22 cellular contexts compared by ENCODE assay signal in the genomic region with DNA sequence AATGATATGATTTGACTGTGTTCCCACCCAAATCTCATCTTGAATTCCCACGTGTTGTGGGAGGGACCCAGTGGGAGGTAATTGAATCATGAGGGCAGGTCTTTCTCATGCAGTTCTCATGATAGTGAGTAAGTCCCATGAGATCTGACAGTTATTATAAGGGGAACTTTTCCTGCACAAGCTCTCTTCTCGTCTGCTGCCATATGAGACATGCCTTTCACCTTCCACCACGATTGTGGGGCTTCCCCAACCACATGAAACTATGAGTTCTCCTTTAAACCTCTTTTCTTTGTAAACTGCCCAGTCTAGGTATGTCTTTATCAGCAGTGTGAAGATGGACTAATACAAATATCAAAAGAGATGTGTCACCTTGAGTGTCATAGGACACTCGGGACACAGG.
DNase-seq lines count a peak whose midpoint lies in the region; ATAC-seq and FAIRE-seq lines count a peak whose summit lies in the region.
"Had no signal": no experiment of that assay in that cellular context is flagged by ENCODE, and none has a peak within 500 bp of the region (broad histone marks: within the 10 kb centered on the region; RNA-seq: fewer than 3 reads in every experiment).

No MANE protein-coding gene starts in this region.

- no peaks in the 10 kb centered on the region for H3K4me1 ChIP-seq in SJCRH30
- H3K4me1 ChIP-seq: colonic mucosa had no signal

- peaks cover 20% of the 10 kb centered on the region for H3K27me3 Mint-ChIP-seq in stimulated activated naive CD8-positive, alpha-beta T cell treated with anti-CD3 and anti-CD28 coated beads, Interleukin-15, amount 100 ng/mL, for 72 hours

- peak in 1 of 2 donors; percentile 18 for DNase-seq in stimulated activated naive CD8-positive, alpha-beta T cell treated with anti-CD3 and anti-CD28 coated beads, Interleukin-15, amount 100 ng/mL, for 72 hours
- no peak for DNase-seq in stimulated activated naive CD8-positive, alpha-beta T cell treated with anti-CD3 and anti-CD28 coated beads, Interleukin-15, Interleukin-2, amounts not matched to agents 100 U/mL and 50 U/mL, for 24 hours
- no peak for DNase-seq in activated CD4-positive, alpha-beta T cell treated with anti-CD3 and anti-CD28 coated beads for 1 hour
- DNase-seq in ecto neural progenitor cell (ENCODE audit: low spot score): no peak
- no peak for DNase-seq in SJCRH30
- no peak for DNase-seq in RCC 7860 (ENCODE audit: low spot score)
- DNase-seq: activated naive CD4-positive, alpha-beta T cell; CD4-positive, alpha-beta memory T cell; colonic mucosa; DMS53; foreskin fibroblast; H9; KBM-7; left cardiac atrium; NCI-H2029 treated with DMSO at 0.1 percent for 48 hours; NCI-H524 treated with DMSO at 0.1 percent for 48 hours; SHP77 treated with DMSO at 0.1 percent for 48 hours had no signal

- no peaks in the 10 kb centered on the region for H3K4me1 Mint-ChIP-seq in stimulated activated naive CD8-positive, alpha-beta T cell treated with anti-CD3 and anti-CD28 coated beads, Interleukin-15, amount 100 ng/mL, for 72 hours
- H3K4me1 Mint-ChIP-seq: CD4-positive, alpha-beta memory T cell; H9; WTC11 had no signal

- H3K27ac Mint-ChIP-seq in stimulated activated naive CD8-positive, alpha-beta T cell treated with anti-CD3 and anti-CD28 coated beads, Interleukin-15, amount 100 ng/mL, for 72 hours: no peak overlapping the region
- H3K27ac Mint-ChIP-seq: CD4-positive, alpha-beta memory T cell; H9; stimulated activated naive CD8-positive, alpha-beta T cell treated with anti-CD3 and anti-CD28 coated beads, Interleukin-15, Interleukin-2, amounts not matched to agents 100 ng/mL and 50 ng/mL, for 24 hours; T-helper 1 cell treated with Interleukin-12 subunit alpha and Interleukin-12 subunit beta and Interleukin-4 antibody, amounts not matched to agents 30 μg/mL and 1 μg/mL, for 36 hours; WTC11 had no signal

- H3K27me3 ChIP-seq in SJCRH30: no peaks in the 10 kb centered on the region
- H3K27me3 ChIP-seq: colonic mucosa had no signal

- no peak overlapping the region for H3K4me3 ChIP-seq in SJCRH30
- H3K4me3 ChIP-seq: colonic mucosa had no signal

- no peak overlapping the region for H3K4me3 Mint-ChIP-seq in stimulated activated naive CD8-positive, alpha-beta T cell treated with anti-CD3 and anti-CD28 coated beads, Interleukin-15, amount 100 ng/mL, for 72 hours
- H3K4me3 Mint-ChIP-seq: CD4-positive, alpha-beta memory T cell; H9; stimulated activated naive CD8-positive, alpha-beta T cell treated with anti-CD3 and anti-CD28 coated beads, Interleukin-15, Interleukin-2, amounts not matched to agents 100 ng/mL and 50 ng/mL, for 24 hours; T-helper 1 cell treated with Interleukin-12 subunit alpha and Interleukin-12 subunit beta and Interleukin-4 antibody, amounts not matched to agents 30 μg/mL and 1 μg/mL, for 36 hours; WTC11 had no signal

- H3K36me3 ChIP-seq in SJCRH30: no peaks in the 10 kb centered on the region
- H3K36me3 ChIP-seq: colonic mucosa had no signal

- ATAC-seq in stimulated activated naive CD8-positive, alpha-beta T cell treated with anti-CD3 and anti-CD28 coated beads, Interleukin-15, amount 100 ng/mL, for 72 hours: peak; percentile 76
- ATAC-seq in stimulated activated naive CD8-positive, alpha-beta T cell treated with anti-CD3 and anti-CD28 coated beads, Interleukin-15, Interleukin-2, amounts not matched to agents 100 U/mL and 50 U/mL, for 24 hours: no peak
- ATAC-seq in HG02759 (IDR thresholded peaks at IDR 0.05; ENCODE audit: unreplicated experiment): peak; percentile 70
- ATAC-seq in HG03558 (IDR thresholded peaks at IDR 0.05; ENCODE audit: extremely low read depth, unreplicated experiment): peak; percentile 75
- ATAC-seq: left cardiac atrium, WTC11 had no signal

- peaks cover 7 to 12% of the 10 kb centered on the region in 2 donors for H3K9me3 Mint-ChIP-seq in stimulated activated naive CD8-positive, alpha-beta T cell treated with anti-CD3 and anti-CD28 coated beads, Interleukin-15, amount 100 ng/mL, for 72 hours

- FAIRE-seq in RCC 7860 (lab: Jason Lieb, UNC): no peak

- no peaks in the 10 kb centered on the region for H3K9me3 ChIP-seq in SJCRH30 (replicated peaks)
- H3K9me3 ChIP-seq: colonic mucosa had no signal

- no peak overlapping the region for H3K27ac ChIP-seq in SJCRH30
- H3K27ac ChIP-seq: colonic mucosa had no signal
